7 cellular contexts compared by ENCODE assay signal in the genomic region with DNA sequence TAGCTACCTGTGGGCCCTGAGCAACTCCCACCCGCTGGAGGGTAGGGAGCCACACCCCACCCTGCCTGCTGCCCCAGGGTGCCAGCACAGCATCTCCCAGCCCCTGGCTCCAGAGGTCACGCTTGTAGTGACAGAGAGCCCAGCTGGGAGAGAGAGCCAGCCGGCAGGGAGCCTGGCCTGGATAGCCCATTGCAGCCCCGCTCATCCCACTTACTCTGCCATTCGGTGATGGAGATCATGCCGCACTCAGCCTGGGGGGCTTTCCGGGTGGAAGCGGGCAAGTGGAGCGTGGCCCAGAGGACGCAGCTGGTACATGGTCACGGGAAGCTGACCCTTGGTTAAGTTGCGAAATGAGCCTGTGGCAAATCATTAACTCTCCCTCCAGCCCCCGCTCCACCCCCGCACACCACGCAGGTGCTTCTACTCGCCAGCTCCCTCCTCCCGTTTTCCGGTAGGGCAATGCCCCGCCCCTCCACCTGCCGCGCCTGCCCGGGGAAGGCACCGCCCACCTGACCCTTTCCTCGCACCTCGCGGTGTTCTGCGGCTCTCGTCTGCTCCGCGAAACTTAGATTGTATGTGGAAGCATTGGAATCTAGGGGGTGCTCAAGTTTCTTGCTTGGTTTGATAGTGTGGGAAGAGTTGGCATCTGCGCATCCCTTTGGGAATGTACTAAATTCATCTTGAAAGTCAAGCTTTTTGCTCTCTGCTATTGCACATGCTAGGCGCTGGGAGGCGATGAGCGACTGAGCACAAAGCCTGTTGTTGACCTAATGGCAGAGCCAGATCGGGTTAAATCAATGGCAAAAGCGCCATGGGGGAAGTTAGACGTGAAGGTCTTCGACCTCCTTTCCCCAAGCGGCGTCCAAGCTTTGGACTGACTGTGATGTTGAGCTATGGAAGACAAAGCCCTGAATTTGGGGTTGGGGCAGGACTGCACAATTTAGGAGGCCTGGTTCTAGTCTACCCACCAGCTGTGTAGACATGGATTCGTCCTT. TPM values are rescaled to one million over a fixed set of nuclear protein-coding genes. Genes with fewer than 3 reads are reported as not detected.
DNase-seq lines count a peak whose midpoint lies in the region; ATAC-seq and TF ChIP-seq lines count a peak whose summit lies in the region.

A gene with protein sequence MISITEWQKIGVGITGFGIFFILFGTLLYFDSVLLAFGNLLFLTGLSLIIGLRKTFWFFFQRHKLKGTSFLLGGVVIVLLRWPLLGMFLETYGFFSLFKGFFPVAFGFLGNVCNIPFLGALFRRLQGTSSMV (minus strand): TSS at position 321 of the 995 bp plus-strand sequence. CDS start 82 bp downstream, at position 239.

- peak; percentile 47 for ATAC-seq in GM18867 (IDR thresholded peaks at IDR 0.05; ENCODE audit: unreplicated experiment)
- peak; percentile 83 for ATAC-seq in HG03460 (IDR thresholded peaks at IDR 0.05; ENCODE audit: unreplicated experiment)
- peak; percentile 86 for ATAC-seq in left ventricle myocardium superior
- ATAC-seq in GM19035 (IDR thresholded peaks at IDR 0.05; ENCODE audit: unreplicated experiment): no peak

- H3K27ac ChIP-seq in SJSA1 (no peak within 1 kb of the TSS), ascending aorta (no peak within 1 kb of the TSS)

- DNase-seq in SJSA1 (ENCODE audit: low read depth in 1 of 2, low spot score in 2 of 2): peak; percentile 36 to 63
- DNase-seq in ascending aorta (ENCODE audit: low spot score in 2 of 2): no peak
- DNase-seq in left ventricle myocardium superior: peak; percentile 71
- DNase-seq in posterior cingulate gyrus: peak in 9 of 10 donors; percentile 59 to 96 (median 67)

- no peak within 1 kb of the TSS for H3K4me3 ChIP-seq in SJSA1
- H3K4me3 ChIP-seq in ascending aorta: no peak within 1 kb of the TSS

- no peaks in the 10 kb centered on the region for H3K9me3 ChIP-seq in SJSA1 (replicated peaks)
- H3K9me3 ChIP-seq in ascending aorta: no peaks in the 10 kb centered on the region

- intact Hi-C loops in ascending aorta (cut with DNase I) (loop anchor here (5.0 kb wide), 1 partner anchor 148 kb away; no protein-coding TSS in a partner anchor), left ventricle myocardium superior (cut with micrococcal nuclease) (loop anchor here (5.0 kb wide), 1 partner anchor 148 kb away; no protein-coding TSS in a partner anchor), posterior cingulate gyrus (cut with DNase I) (loop anchor here (1.0 kb wide), 1 partner anchor 149 kb away; no protein-coding TSS in a partner anchor)

- H3K4me1 ChIP-seq in SJSA1 (replicated peaks) (no peaks in the 10 kb centered on the region), ascending aorta (no peaks in the 10 kb centered on the region)

- H3K27me3 ChIP-seq in SJSA1 (replicated peaks): peaks cover 5% of the 10 kb centered on the region
- no peaks in the 10 kb centered on the region for H3K27me3 ChIP-seq in ascending aorta

- TF ChIP-seq CTCF in ascending aorta (IDR thresholded peaks at IDR 0.05): peak; percentile 20 to 60 (median 50)

- H3K36me3 ChIP-seq in SJSA1 (no peaks in the 10 kb centered on the region), ascending aorta (no peaks in the 10 kb centered on the region)

RNA-seq across cellular contexts. Expression of the gene that starts here (rescaled TPM):
- not detected in 2 replicates for total RNA-seq in SJSA1 (2014; rRNA removed; shearing (Covaris generic))
- total RNA-seq in ascending aorta (not detected), left ventricle myocardium superior (not detected)

Comparison
In these comparisons a context has a peak if more than half of its experiments do, and no peak if none do; other contexts are left out.
1. Peak in DNase-seq in SJSA1; RNA of the gene not detected or under 1 TPM.
2. Peak in DNase-seq and ATAC-seq in left ventricle myocardium superior; RNA of the gene not detected or under 1 TPM.
3. DNase-seq: peak in posterior cingulate gyrus (9 of 10); none in ascending aorta (0 of 2).